In genomic region chr1:230464618-230465017, GRCh38 we compare ENCODE assay signal across 20 cellular contexts. TPM values are rescaled to one million over a fixed set of nuclear protein-coding genes. Genes with fewer than 3 reads are reported as not detected.
DNase-seq lines count a peak whose midpoint lies in the region; ATAC-seq and TF ChIP-seq lines count a peak whose summit lies in the region.
"Had no signal": no experiment of that assay in that cellular context is flagged by ENCODE, and none has a peak within 500 bp of the region (broad histone marks: within the 10 kb centered on the region; RNA-seq: fewer than 3 reads in every experiment).

No MANE protein-coding gene starts in this region.

- peak overlapping the region; percentile 74 for H2AFZ ChIP-seq in neural progenitor cell (replicated peaks)

- DNase-seq in DMS79 (lab: John Stamatoyannopoulos, UW), result peak; percentile 8
- peak; percentile 44 for DNase-seq in NCI-H1092 (lab: John Stamatoyannopoulos, UW)
- DNase-seq in cerebellum (ENCODE audit: low spot score), result peak; percentile 34
- no peak for DNase-seq in neural progenitor cell (ENCODE audit: low spot score)
- no peak for DNase-seq in mucosa of descending colon
- no peak for DNase-seq in tibial artery
- DNase-seq in suprapubic skin (ENCODE audit: low spot score in 2 of 2), result no peak
- DNase-seq: activated CD4-positive, alpha-beta T cell treated with anti-CD3 and anti-CD28 coated beads for 48 hours; activated effector memory CD4-positive, alpha-beta T cell treated with anti-CD3 and anti-CD28 coated beads, Interleukin-2, amount 50 U/mL, for 16 hours; CD8-positive, alpha-beta memory T cell; effector memory CD8-positive, alpha-beta T cell; glutamatergic neuron; mesenchymal stem cell; MV-4-11; NCI-H2107; psoas muscle; stimulated activated CD4-positive, alpha-beta T cell treated with anti-CD3 and anti-CD28 coated beads, Interleukin-15, amount 100 ng/mL, for 24 hours; stimulated activated naive B cell treated with anti-CD40 and anti-IgM and Interleukin-4, amounts not matched to agents 10 μg/mL and 1 μg/mL and 100 μg/mL, for 72 hours; trophoblast cell had no signal

- peaks cover 3% of the 10 kb centered on the region for H3F3A ChIP-seq in neural progenitor cell (ENCODE audit: low read depth)

- TF ChIP-seq POLR2A in suprapubic skin (IDR thresholded peaks at IDR 0.05), result no peak

- H3K27ac ChIP-seq in neural progenitor cell, result no peak overlapping the region
- no peak overlapping the region for H3K27ac ChIP-seq in tibial artery
- H3K27ac ChIP-seq in suprapubic skin, result no peak overlapping the region
- H3K27ac ChIP-seq: psoas muscle had no signal

- TF ChIP-seq CTCF in neural progenitor cell (IDR thresholded peaks at IDR 0.05), result no peak
- no peak for TF ChIP-seq CTCF in mucosa of descending colon (IDR thresholded peaks at IDR 0.05)
- TF ChIP-seq CTCF in tibial artery (IDR thresholded peaks at IDR 0.05), result no peak
- no peak for TF ChIP-seq CTCF in suprapubic skin (IDR thresholded peaks at IDR 0.05)

- H3K4me2 ChIP-seq in neural progenitor cell, result peak overlapping the region; percentile 46

- no peaks in the 10 kb centered on the region for H3K79me2 ChIP-seq in neural progenitor cell (ENCODE audit: low read depth)

- no peaks in the 10 kb centered on the region for H3K36me3 ChIP-seq in neural progenitor cell
- no peaks in the 10 kb centered on the region for H3K36me3 ChIP-seq in mucosa of descending colon (ENCODE audit: low read depth)
- H3K36me3 ChIP-seq in tibial artery, result no peaks in the 10 kb centered on the region
- no peaks in the 10 kb centered on the region for H3K36me3 ChIP-seq in suprapubic skin

- no peaks in the 10 kb centered on the region for H3K27me3 ChIP-seq in neural progenitor cell
- H3K27me3 ChIP-seq in tibial artery, result peaks cover 0 to 4% of the 10 kb centered on the region in 2 donors
- peaks cover 11% of the 10 kb centered on the region for H3K27me3 ChIP-seq in suprapubic skin

- no peaks in the 10 kb centered on the region for H3K36me3 Mint-ChIP-seq in neural progenitor cell
- H3K36me3 Mint-ChIP-seq: CD8-positive, alpha-beta memory T cell had no signal

- TF ChIP-seq EP300 in suprapubic skin (IDR thresholded peaks at IDR 0.05), result no peak

- no peak overlapping the region for H3K9ac ChIP-seq in neural progenitor cell

- peaks cover 7% of the 10 kb centered on the region for H3K4me1 ChIP-seq in neural progenitor cell
- H3K4me1 ChIP-seq in mucosa of descending colon (ENCODE audit: low read depth), result no peaks in the 10 kb centered on the region
- no peaks in the 10 kb centered on the region for H3K4me1 ChIP-seq in tibial artery
- H3K4me1 ChIP-seq in suprapubic skin, result no peaks in the 10 kb centered on the region
- H3K4me1 ChIP-seq: psoas muscle had no signal

- 74% methylated on average over 5 of the region's 5 CpGs for WGBS in suprapubic skin

- H3K4me3 ChIP-seq in neural progenitor cell (no peak overlapping the region), mucosa of descending colon (no peak overlapping the region), tibial artery (no peak overlapping the region), suprapubic skin (no peak overlapping the region)
- H3K4me3 ChIP-seq: psoas muscle had no signal

- H3K27ac Mint-ChIP-seq in neural progenitor cell, result no peak overlapping the region
- H3K27ac Mint-ChIP-seq: CD8-positive, alpha-beta memory T cell; effector memory CD8-positive, alpha-beta T cell; stimulated activated naive B cell treated with anti-CD40 and anti-IgM and Interleukin-4, amounts not matched to agents 10 μg/mL and 1 μg/mL and 100 μg/mL, for 72 hours had no signal

- intact Hi-C loops in mucosa of descending colon (cut with DNase I, micrococcal nuclease), result no loop called here
- intact Hi-C loops in tibial artery (cut with DNase I; ENCODE audit: low total_unique reads), result no loop called here

- ATAC-seq in mucosa of descending colon, result no peak
- ATAC-seq: effector memory CD8-positive, alpha-beta T cell; psoas muscle; stimulated activated naive B cell treated with anti-CD40 and anti-IgM and Interleukin-4, amounts not matched to agents 10 μg/mL and 1 μg/mL and 100 μg/mL, for 72 hours had no signal

- H3K4me1 Mint-ChIP-seq in neural progenitor cell, result no peaks in the 10 kb centered on the region
- H3K4me1 Mint-ChIP-seq: CD8-positive, alpha-beta memory T cell; central memory CD8-positive, alpha-beta T cell; stimulated activated naive B cell treated with anti-CD40 and anti-IgM and Interleukin-4, amounts not matched to agents 10 μg/mL and 1 μg/mL and 100 μg/mL, for 72 hours had no signal

- H3K9me3 ChIP-seq in neural progenitor cell (ENCODE audit: low read depth) (no peaks in the 10 kb centered on the region), mucosa of descending colon (no peaks in the 10 kb centered on the region), tibial artery (no peaks in the 10 kb centered on the region), suprapubic skin (no peaks in the 10 kb centered on the region)
- H3K9me3 ChIP-seq: psoas muscle had no signal

- no peak overlapping the region for H3K4me3 Mint-ChIP-seq in neural progenitor cell
- H3K4me3 Mint-ChIP-seq: CD8-positive, alpha-beta memory T cell; central memory CD8-positive, alpha-beta T cell; effector memory CD8-positive, alpha-beta T cell; stimulated activated naive B cell treated with anti-CD40 and anti-IgM and Interleukin-4, amounts not matched to agents 10 μg/mL and 1 μg/mL and 100 μg/mL, for 72 hours had no signal

- H4K20me1 ChIP-seq in neural progenitor cell (ENCODE audit: low read depth), result no peaks in the 10 kb centered on the region

- peaks cover 10% of the 10 kb centered on the region for H3K9me3 Mint-ChIP-seq in neural progenitor cell
- H3K9me3 Mint-ChIP-seq: central memory CD8-positive, alpha-beta T cell; effector memory CD8-positive, alpha-beta T cell had no signal

- H3K27me3 Mint-ChIP-seq in neural progenitor cell (ENCODE audit: insufficient read depth, low read depth), result peaks cover 2% of the 10 kb centered on the region

RNA-seq across cellular contexts. Expression of gene PGBD5, which starts 38.5 kb away (rescaled TPM):
- total RNA-seq in cerebellum, result 21.4 TPM
- total RNA-seq in neural progenitor cell (ENCODE audit: low replicate concordance), result 1.2 and 3.6 TPM in 2 replicates
- total RNA-seq in mucosa of descending colon, result 1 to 10 TPM; 1.4 to 3.2 (median 2.7) TPM
- 1 to 10 TPM in 1 of 4 donors, under 1 TPM in 3; 0.16 to 1.4 (median 0.51) TPM for total RNA-seq in suprapubic skin
- total RNA-seq: CD8-positive, alpha-beta memory T cell had no signal

Comparison
In these comparisons a context has a peak if more than half of its experiments do, and no peak if none do; other contexts are left out.
1. DNase-seq: peak in DMS79 (single experiment), NCI-H1092 (single experiment) and cerebellum (single experiment); none in neural progenitor cell (single experiment), mucosa of descending colon (0 of 3), tibial artery (0 of 2) and suprapubic skin (0 of 2).